In the genomic region with DNA sequence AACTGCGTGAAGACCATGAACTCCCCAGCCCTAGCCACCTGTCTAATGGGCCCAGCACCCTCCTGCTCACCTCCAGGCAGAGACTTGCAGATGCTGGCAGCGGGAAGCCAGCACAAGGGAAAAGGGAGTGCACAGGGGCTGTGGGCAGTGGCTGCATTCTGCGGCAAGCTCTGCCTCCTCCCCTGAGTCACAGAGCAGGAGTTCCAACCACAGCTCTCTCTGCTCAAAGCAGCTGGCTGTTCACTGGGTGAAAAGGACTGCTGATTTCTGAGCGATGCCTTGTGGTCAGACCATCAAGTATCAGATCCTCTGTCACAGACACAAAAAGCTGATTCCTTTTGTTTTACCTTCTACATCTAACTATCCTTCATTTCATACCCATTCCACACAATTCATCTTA, we compare ENCODE assay signal across 10 cellular contexts. TPM values are rescaled to one million over a fixed set of nuclear protein-coding genes. Genes with fewer than 3 reads are reported as not detected.
DNase-seq lines count a peak whose midpoint lies in the region; ATAC-seq and TF ChIP-seq lines count a peak whose summit lies in the region.
"Had no signal": no experiment of that assay in that cellular context is flagged by ENCODE, and none has a peak within 500 bp of the region (broad histone marks: within the 10 kb centered on the region; RNA-seq: fewer than 3 reads in every experiment).

No MANE protein-coding gene starts in this region.

- DNase-seq in foreskin keratinocyte (peak in 1 of 2 donors; percentile 44), NCI-H1694 (lab: John Stamatoyannopoulos, UW) (no peak), NCI-H2107 treated with DMSO at 0.1 percent for 48 hours (lab: John Stamatoyannopoulos, UW; ENCODE audit: unreplicated experiment) (no peak), NAMALWA (ENCODE audit: low spot score) (no peak), T-helper 9 cell (no peak)
- DNase-seq: activated T-cell treated with anti-CD3 and anti-CD28 coated beads, Interleukin-2, amount 50 U/mL, for 4 hours had no signal

- no peak overlapping the region for H3K27ac ChIP-seq in foreskin keratinocyte
- H3K27ac ChIP-seq: HL-60 had no signal

- no peak for TF ChIP-seq CTCF in foreskin keratinocyte (conservative IDR thresholded peaks at IDR 0.05)

- no peaks in the 10 kb centered on the region for H3K4me1 ChIP-seq in foreskin keratinocyte

- ATAC-seq in GM18499 (IDR thresholded peaks at IDR 0.05; ENCODE audit: insufficient read depth, unreplicated experiment) (peak; percentile 96), GM21529 (IDR thresholded peaks at IDR 0.05; ENCODE audit: unreplicated experiment) (peak; percentile 92), HG03565 (IDR thresholded peaks at IDR 0.05; ENCODE audit: unreplicated experiment) (peak; percentile 96), foreskin keratinocyte (peak; percentile 34)
- ATAC-seq: activated T-cell treated with anti-CD3 and anti-CD28 coated beads, Interleukin-2, amount 50 U/mL, for 4 hours had no signal

- H3K27me3 ChIP-seq in foreskin keratinocyte = peaks cover 49% of the 10 kb centered on the region

RNA-seq across cellular contexts. Expression of a gene that starts 10.5 kb away (rescaled TPM):
- total RNA-seq in foreskin keratinocyte = not detected in 2 replicates
- not detected in 2 replicates for polyA plus RNA-seq in foreskin keratinocyte
- total RNA-seq: activated T-cell treated with anti-CD3 and anti-CD28 coated beads, Interleukin-2, amount 50 U/mL, for 4 hours had no signal

Comparison
In these comparisons a context has a peak if more than half of its experiments do, and no peak if none do; other contexts are left out.
1. ATAC-seq: peak in every context shown above with its lines; median percentile 96 in GM18499; 96 in HG03565; 92 in GM21529; 34 in foreskin keratinocyte.